1 cellular context compared by ENCODE assay signal in genomic region chr18:62545098-62545497, GRCh38.
TF ChIP-seq lines count a peak whose summit lies in the region.

No MANE protein-coding gene starts in this region.

TF ChIP-seq in HepG2, 621 proteins besides CTCF, POLR2A, EP300 and RAD21 (continued from another document):
- TF ChIP-seq AHDC1 (CRISPR knock-in tag; IDR thresholded peaks at IDR 0.05; ENCODE audit: borderline replicate concordance) (no peak), ZBTB21 (CRISPR knock-in tag; IDR thresholded peaks at IDR 0.05) (no peak), SOX6 (IDR thresholded peaks at IDR 0.05) (no peak), SOX6 (CRISPR knock-in tag; IDR thresholded peaks at IDR 0.05) (no peak), ZBTB3 (CRISPR knock-in tag; IDR thresholded peaks at IDR 0.05; ENCODE audit: borderline replicate concordance, low read depth) (no peak), HNRNPUL1 (IDR thresholded peaks at IDR 0.05; ENCODE audit: low read depth, low read length) (no peak), RFXAP (CRISPR knock-in tag; IDR thresholded peaks at IDR 0.05; ENCODE audit: borderline replicate concordance) (no peak), TFAP4 (IDR thresholded peaks at IDR 0.05; ENCODE audit: borderline replicate concordance, low read depth) (no peak)
- TF ChIP-seq, protein P1, sequence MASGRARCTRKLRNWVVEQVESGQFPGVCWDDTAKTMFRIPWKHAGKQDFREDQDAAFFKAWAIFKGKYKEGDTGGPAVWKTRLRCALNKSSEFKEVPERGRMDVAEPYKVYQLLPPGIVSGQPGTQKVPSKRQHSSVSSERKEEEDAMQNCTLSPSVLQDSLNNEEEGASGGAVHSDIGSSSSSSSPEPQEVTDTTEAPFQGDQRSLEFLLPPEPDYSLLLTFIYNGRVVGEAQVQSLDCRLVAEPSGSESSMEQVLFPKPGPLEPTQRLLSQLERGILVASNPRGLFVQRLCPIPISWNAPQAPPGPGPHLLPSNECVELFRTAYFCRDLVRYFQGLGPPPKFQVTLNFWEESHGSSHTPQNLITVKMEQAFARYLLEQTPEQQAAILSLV (CRISPR knock-in tag; IDR thresholded peaks at IDR 0.05; ENCODE audit: borderline replicate concordance) = no peak
